In genomic region chr11:36056160-36056751, GRCh38 we compare ENCODE assay signal across 9 cellular contexts.
A peak's percentile ranks its signal among the peaks of the same experiment; 100 is the strongest.
DNase-seq lines count a peak whose midpoint lies in the region; TF ChIP-seq lines count a peak whose summit lies in the region.
"Had no signal": no experiment of that assay in that cellular context is flagged by ENCODE, and none has a peak within 500 bp of the region (broad histone marks: within the 10 kb centered on the region; RNA-seq: fewer than 3 reads in every experiment).

No MANE protein-coding gene starts in this region.

- DNase-seq in ACHN (peak; percentile 43), GM13977 (ENCODE audit: low spot score) (peak; percentile 29), SK-MEL-5 (ENCODE audit: low read depth, low spot score) (peak; percentile 79), hepatocyte (ENCODE audit: low spot score) (peak; percentile 36), T-helper 1 cell (no peak), NCI-H1436 treated with DMSO at 0.1 percent for 48 hours (lab: John Stamatoyannopoulos, UW) (no peak), NCI-H2171 (lab: John Stamatoyannopoulos, UW) (no peak), hippocampal formation (lab: John Stamatoyannopoulos, UW) (no peak)
- DNase-seq: NCI-H2081 treated with DMSO at 0.1 percent for 48 hours had no signal

- no peak overlapping the region for H2AFZ ChIP-seq in hepatocyte

- H3K27ac ChIP-seq in hepatocyte = no peak overlapping the region

- H3K4me1 ChIP-seq in hepatocyte (ENCODE audit: insufficient read depth) = no peaks in the 10 kb centered on the region

- 92% methylated on average over 7 of the region's 8 CpGs for WGBS in hepatocyte (ENCODE audit: low lambda C conversion rate, missing lambda C conversion rate)

- H3K9me3 ChIP-seq in hepatocyte (ENCODE audit: low read depth) = no peaks in the 10 kb centered on the region

- peak; percentile 65 for TF ChIP-seq CTCF in GM13977 (IDR thresholded peaks at IDR 0.05; ENCODE audit: extremely low read depth, insufficient read depth, missing control alignments)
- peak; percentile 34 for TF ChIP-seq CTCF in hepatocyte (IDR thresholded peaks at IDR 0.05; ENCODE audit: poor library complexity)

- no peaks in the 10 kb centered on the region for H3K27me3 ChIP-seq in hepatocyte

- H3K9me2 ChIP-seq in hepatocyte (replicated peaks; ENCODE audit: insufficient read depth) = no peaks in the 10 kb centered on the region

- H3K36me3 ChIP-seq in hepatocyte (replicated peaks; ENCODE audit: insufficient read depth, low read depth) = no peaks in the 10 kb centered on the region

- no peaks in the 10 kb centered on the region for H3K79me2 ChIP-seq in hepatocyte

- H4K20me1 ChIP-seq in hepatocyte (ENCODE audit: insufficient read depth, poor library complexity, severe bottlenecking) = no peaks in the 10 kb centered on the region

- in situ Hi-C loops in ACHN (cut with HindIII; ENCODE audit: low pct_ligation_motif_present, low pct_unique_long_range_greater_than_20kb, low sequenced_read_pairs) = no loop called here
- in situ Hi-C loops in GM13977 (cut with MboI; ENCODE audit: low pct_unique_long_range_greater_than_20kb, low sequenced_read_pairs, unreplicated experiment) = no loop called here
- in situ Hi-C loops in SK-MEL-5 (cut with HindIII; ENCODE audit: low pct_unique_long_range_greater_than_20kb, low sequenced_read_pairs) = no loop called here

- no peak overlapping the region for H3K4me3 ChIP-seq in hepatocyte

- no peak overlapping the region for H3K4me2 ChIP-seq in hepatocyte

Comparison
In these comparisons a context has a peak if more than half of its experiments do, and no peak if none do; other contexts are left out.
1. DNase-seq: peak in ACHN (single experiment), GM13977 (single experiment), SK-MEL-5 (single experiment) and hepatocyte (single experiment); none in T-helper 1 cell (0 of 5), NCI-H1436 treated with DMSO at 0.1 percent for 48 hours (single experiment), NCI-H2171 (single experiment) and hippocampal formation (0 of 2).